ENCODE assay signal across 8 cellular contexts in the genomic region with DNA sequence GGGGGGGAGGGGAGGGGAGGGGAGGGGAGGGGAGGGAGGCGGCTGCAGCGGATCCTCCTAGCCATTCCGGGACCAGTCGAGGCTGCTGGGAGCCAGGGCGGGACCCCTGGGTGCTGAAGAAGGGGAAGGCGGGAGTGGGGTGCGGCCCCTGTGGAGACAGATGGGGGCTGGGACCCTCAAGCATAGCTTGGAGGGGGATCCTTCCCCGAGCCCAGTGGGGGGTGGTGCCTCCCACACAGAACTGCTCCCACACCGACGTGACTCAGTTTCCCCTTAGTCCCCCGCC. TPM values are rescaled to one million over a fixed set of nuclear protein-coding genes. Genes with fewer than 3 reads are reported as not detected.
DNase-seq lines count a peak whose midpoint lies in the region; ATAC-seq, FAIRE-seq and TF ChIP-seq lines count a peak whose summit lies in the region.

No MANE protein-coding gene starts in this region.

- peaks cover 18% of the 10 kb centered on the region for H3K27me3 Mint-ChIP-seq in activated T-helper 2 cell treated with anti-CD3 and anti-CD28 coated beads, Interferon-gamma antibody, Interleukin-2, Interleukin-4, amounts not matched to agents 10 μg/mL and 5 μg/mL and 100 μg/mL, durations not matched to agents 14 hours and 24 hours and 36 hours (ENCODE audit: low read depth)

- peak overlapping the region; percentile 78 for H3K4me3 Mint-ChIP-seq in activated T-helper 2 cell treated with anti-CD3 and anti-CD28 coated beads, Interferon-gamma antibody, Interleukin-2, Interleukin-4, amounts not matched to agents 10 μg/mL and 5 μg/mL and 100 μg/mL, durations not matched to agents 14 hours and 24 hours and 36 hours (ENCODE audit: low read depth)

- peak overlapping the region in 1 of 2 donors; percentile 58 for H3K9ac ChIP-seq in kidney (ENCODE audit: low read length in 2 of 2)

- H3K27ac ChIP-seq in kidney (ENCODE audit: low read depth in 2 of 2, low read length in 2 of 2), result peak overlapping the region; percentile 83 to 86
- peak overlapping the region; percentile 81 to 97 (median 90) for H3K27ac ChIP-seq in stomach

- no peak for ATAC-seq in GM18520 (IDR thresholded peaks at IDR 0.05; ENCODE audit: unreplicated experiment)

- H3K9me3 ChIP-seq in kidney (ENCODE audit: control insufficient read depth in 1 of 2, low read length in 2 of 2) (no peaks in the 10 kb centered on the region), stomach (no peaks in the 10 kb centered on the region)

- TF ChIP-seq CTCF in HFF-Myc (IDR thresholded peaks at IDR 0.05; ENCODE audit: low read depth, low read length, missing control alignments) (no peak), kidney (IDR thresholded peaks at IDR 0.05; ENCODE audit: borderline replicate concordance, extremely low read depth, insufficient read depth) (no peak), stomach (IDR thresholded peaks at IDR 0.05) (no peak)

- H3K27ac Mint-ChIP-seq in activated T-helper 2 cell treated with anti-CD3 and anti-CD28 coated beads, Interferon-gamma antibody, Interleukin-2, Interleukin-4, amounts not matched to agents 10 μg/mL and 5 μg/mL and 100 μg/mL, durations not matched to agents 14 hours and 24 hours and 36 hours, result no peak overlapping the region

- H3K4me3 ChIP-seq in HFF-Myc (replicated peaks; ENCODE audit: low read depth, low read length) (peak overlapping the region; percentile 80), kidney (ENCODE audit: low read length in 2 of 2) (peak overlapping the region; percentile 48 to 65), stomach (peak overlapping the region; percentile 63 to 85 (median 82))

- WGBS in stomach, 5 donors, result 0 to 1% (median 0%) methylated on average over 5 to 11 of the region's 11 CpGs

- peaks cover 23% of the 10 kb centered on the region for H3K4me1 Mint-ChIP-seq in activated T-helper 2 cell treated with anti-CD3 and anti-CD28 coated beads, Interferon-gamma antibody, Interleukin-2, Interleukin-4, amounts not matched to agents 10 μg/mL and 5 μg/mL and 100 μg/mL, durations not matched to agents 14 hours and 24 hours and 36 hours (ENCODE audit: low read depth)

- peaks cover 13% of the 10 kb centered on the region for H3K36me3 Mint-ChIP-seq in activated T-helper 2 cell treated with anti-CD3 and anti-CD28 coated beads, Interferon-gamma antibody, Interleukin-2, Interleukin-4, amounts not matched to agents 10 μg/mL and 5 μg/mL and 100 μg/mL, durations not matched to agents 14 hours and 24 hours and 36 hours (ENCODE audit: low read depth)

- no peak for TF ChIP-seq EP300 in stomach (IDR thresholded peaks at IDR 0.05)

- DNase-seq in HFF-Myc (ENCODE audit: extremely low read depth, low read depth), result no peak
- no peak for DNase-seq in activated T-helper 2 cell treated with anti-CD3 and anti-CD28 coated beads, Interferon-gamma antibody, Interleukin-2, Interleukin-4, amounts not matched to agents 10 μg/mL and 5 μg/mL and 100 μg/mL, durations not matched to agents 14 hours and 24 hours and 36 hours (ENCODE audit: low spot score)
- DNase-seq in kidney, result no peak
- DNase-seq in stomach, result no peak
- DNase-seq in RPMI8226, result no peak
- no peak for DNase-seq in HuH-7.5 (ENCODE audit: low spot score)
- no peak for DNase-seq in posterior cingulate gyrus

- intact Hi-C loops in activated T-helper 2 cell treated with anti-CD3 and anti-CD28 coated beads, Interferon-gamma antibody, Interleukin-2, Interleukin-4, amounts not matched to agents 10 μg/mL and 5 μg/mL and 100 μg/mL, durations not matched to agents 14 hours and 24 hours and 36 hours (cut with micrococcal nuclease), result loop anchor here (1.0 to 5.0 kb wide), 7 partner anchors 19 to 385 kb away; a partner anchor contains a TSS
- intact Hi-C loops in kidney (cut with DNase I) (no loop called here), stomach (cut with DNase I; ENCODE audit: low total_unique reads) (no loop called here), posterior cingulate gyrus (cut with DNase I) (loop anchor here (5.0 kb wide), 1 partner anchor 95 kb away; a partner anchor contains a TSS)

- no peaks in the 10 kb centered on the region for H3K9me3 Mint-ChIP-seq in activated T-helper 2 cell treated with anti-CD3 and anti-CD28 coated beads, Interferon-gamma antibody, Interleukin-2, Interleukin-4, amounts not matched to agents 10 μg/mL and 5 μg/mL and 100 μg/mL, durations not matched to agents 14 hours and 24 hours and 36 hours

- H3K4me1 ChIP-seq in kidney (ENCODE audit: control insufficient read depth in 1 of 2, insufficient read depth in 1 of 2, low read depth in 1 of 2, low read length in 2 of 2) (peaks cover 0 to 14% of the 10 kb centered on the region in 2 donors), stomach (peaks cover 43 to 80% (median 65%) of the 10 kb centered on the region in 4 donors)

- H3K36me3 ChIP-seq in kidney (ENCODE audit: control insufficient read depth in 1 of 2, insufficient read depth in 2 of 2, low read length in 2 of 2) (no peaks in the 10 kb centered on the region), stomach (peaks cover 3 to 10% (median 6%) of the 10 kb centered on the region in 4 donors)

- FAIRE-seq in kidney (lab: Jason Lieb, UNC), result no peak

- TF ChIP-seq POLR2A in stomach (IDR thresholded peaks at IDR 0.05), result no peak

- no peaks in the 10 kb centered on the region for H3K27me3 ChIP-seq in stomach

RNA-seq across cellular contexts. Expression of a gene that starts 0.5 kb away (rescaled TPM):
- total RNA-seq in activated T-helper 2 cell treated with anti-CD3 and anti-CD28 coated beads, Interferon-gamma antibody, Interleukin-2, Interleukin-4, amounts not matched to agents 10 μg/mL and 5 μg/mL and 100 μg/mL, durations not matched to agents 14 hours and 24 hours and 36 hours, result 85.4 and 86.9 TPM in 2 replicates
- 89.7 TPM for total RNA-seq in kidney
- 46.4 TPM for polyA plus RNA-seq in kidney (ENCODE audit: insufficient read depth, low read depth, low replicate concordance)
- total RNA-seq in stomach, result 100 to 1,000 TPM in 2 of 5 donors, 10 to 100 TPM in 3; 14.6 to 126 (median 97.0) TPM
- polyA plus RNA-seq in stomach, result 100 to 1,000 TPM in 1 of 3 donors, 10 to 100 TPM in 2; 43.5 to 142 (median 76.6) TPM

RNA-seq across cellular contexts. Expression of a gene that starts 12.7 kb away (rescaled TPM):
- total RNA-seq in activated T-helper 2 cell treated with anti-CD3 and anti-CD28 coated beads, Interferon-gamma antibody, Interleukin-2, Interleukin-4, amounts not matched to agents 10 μg/mL and 5 μg/mL and 100 μg/mL, durations not matched to agents 14 hours and 24 hours and 36 hours, result 3.3 and 4.9 TPM in 2 replicates
- 18.6 TPM for total RNA-seq in kidney
- polyA plus RNA-seq in kidney (ENCODE audit: insufficient read depth, low read depth, low replicate concordance), result 1.9 TPM
- 10 to 100 TPM in 1 of 5 donors, 1 to 10 TPM in 2, under 1 TPM in 1, not detected in 1; 0.43 to 31.2 (median 3.9) TPM for total RNA-seq in stomach
- 1 to 10 TPM; 2.4 to 6.0 (median 4.9) TPM for polyA plus RNA-seq in stomach

RNA-seq across cellular contexts. Expression of a gene that starts 19.8 kb away (rescaled TPM):
- total RNA-seq in activated T-helper 2 cell treated with anti-CD3 and anti-CD28 coated beads, Interferon-gamma antibody, Interleukin-2, Interleukin-4, amounts not matched to agents 10 μg/mL and 5 μg/mL and 100 μg/mL, durations not matched to agents 14 hours and 24 hours and 36 hours, result 138 and 144 TPM in 2 replicates
- total RNA-seq in kidney (86.7 TPM), stomach (100 to 1,000 TPM in 3 of 5 donors, 10 to 100 TPM in 2; 54.9 to 263 (median 128) TPM)
- polyA plus RNA-seq in kidney (ENCODE audit: insufficient read depth, low read depth, low replicate concordance) (97.3 TPM), stomach (10 to 100 TPM; 65.3 to 72.9 (median 71.0) TPM)

RNA-seq across cellular contexts. Expression of a gene that starts 23.5 kb away (rescaled TPM):
- total RNA-seq in activated T-helper 2 cell treated with anti-CD3 and anti-CD28 coated beads, Interferon-gamma antibody, Interleukin-2, Interleukin-4, amounts not matched to agents 10 μg/mL and 5 μg/mL and 100 μg/mL, durations not matched to agents 14 hours and 24 hours and 36 hours, result 28.7 and 32.9 TPM in 2 replicates
- total RNA-seq in kidney (64.2 TPM), stomach (10 to 100 TPM; 15.2 to 78.1 (median 53.3) TPM)
- polyA plus RNA-seq in kidney (ENCODE audit: insufficient read depth, low read depth, low replicate concordance) (56.5 TPM), stomach (10 to 100 TPM; 14.7 to 31.3 (median 22.7) TPM)

RNA-seq across cellular contexts. Expression of a gene that starts 50.3 kb away (rescaled TPM):
- total RNA-seq in activated T-helper 2 cell treated with anti-CD3 and anti-CD28 coated beads, Interferon-gamma antibody, Interleukin-2, Interleukin-4, amounts not matched to agents 10 μg/mL and 5 μg/mL and 100 μg/mL, durations not matched to agents 14 hours and 24 hours and 36 hours, result 12.1 and 13.0 TPM in 2 replicates
- 5.5 TPM for total RNA-seq in kidney
- polyA plus RNA-seq in kidney (ENCODE audit: insufficient read depth, low read depth, low replicate concordance), result 1.6 TPM
- under 1 TPM in 1 of 5 donors, not detected in 4; 0.73 TPM for total RNA-seq in stomach
- polyA plus RNA-seq in stomach, result 1 to 10 TPM in 2 of 3 donors, under 1 TPM in 1; 0.61 to 3.7 (median 1.5) TPM

Comparison
In these comparisons a context has a peak if more than half of its experiments do, and no peak if none do; other contexts are left out.
1. intact Hi-C loops: an anchor here in activated T-helper 2 cell treated with anti-CD3 and anti-CD28 coated beads, Interferon-gamma antibody, Interleukin-2, Interleukin-4, amounts not matched to agents 10 μg/mL and 5 μg/mL and 100 μg/mL, durations not matched to agents 14 hours and 24 hours and 36 hours (1.0 to 5.0 kb wide) and posterior cingulate gyrus (5.0 kb wide); none called in kidney and stomach.